Comparison of ENCODE assay signal across 16 cellular contexts in genomic region chr10:76139431-76139830, GRCh38.
DNase-seq lines count a peak whose midpoint lies in the region; ATAC-seq and TF ChIP-seq lines count a peak whose summit lies in the region.
"Had no signal": no experiment of that assay in that cellular context is flagged by ENCODE, and none has a peak within 500 bp of the region (broad histone marks: within the 10 kb centered on the region; RNA-seq: fewer than 3 reads in every experiment).

No MANE protein-coding gene starts in this region.

- CTCF ChIA-PET in T-cell (lab: Charles Lee) = no interaction called here

- no peak for TF ChIP-seq POLR2A in ovary (IDR thresholded peaks at IDR 0.05)

- no peaks in the 10 kb centered on the region for H3K27me3 ChIP-seq in ovary
- H3K27me3 ChIP-seq: BE2C had no signal

- DNase-seq in activated naive CD4-positive, alpha-beta T cell (lab: John Stamatoyannopoulos, UW) = no peak
- DNase-seq in T-cell (no peak), ovary (no peak)
- DNase-seq in naive thymus-derived CD8-positive, alpha-beta T cell = peak in 2 of 10 donors; percentile 5 to 9
- DNase-seq: BE2C, Caco-2, DND-41, GDM1, H9 had no signal

- POLR2A ChIA-PET in T-cell (lab: Charles Lee) = no interaction called here
- POLR2A ChIA-PET in naive thymus-derived CD8-positive, alpha-beta T cell (lab: Charles Lee) = no interaction called here

- H3K36me3 Mint-ChIP-seq in activated naive CD4-positive, alpha-beta T cell treated with anti-CD3 and anti-CD28 coated beads, Interleukin-2, amount 50 U/mL, for 24 hours = no peaks in the 10 kb centered on the region
- H3K36me3 Mint-ChIP-seq in T-cell = no peaks in the 10 kb centered on the region
- H3K36me3 Mint-ChIP-seq in naive thymus-derived CD8-positive, alpha-beta T cell = no peaks in the 10 kb centered on the region
- H3K36me3 Mint-ChIP-seq in activated T-helper 17 cell treated with anti-CD3 and anti-CD28 coated beads, Interleukin-2, amount 50 U/mL, for 72 hours (ENCODE audit: low read depth) = no peaks in the 10 kb centered on the region
- H3K36me3 Mint-ChIP-seq: CD8-positive, alpha-beta memory T cell had no signal

- peaks cover 12% of the 10 kb centered on the region for H3K4me1 Mint-ChIP-seq in activated naive CD4-positive, alpha-beta T cell treated with anti-CD3 and anti-CD28 coated beads, Interleukin-2, amount 50 U/mL, for 24 hours
- H3K4me1 Mint-ChIP-seq in T-cell = peaks cover 5 to 14% (median 5%) of the 10 kb centered on the region in 3 donors
- H3K4me1 Mint-ChIP-seq in naive thymus-derived CD8-positive, alpha-beta T cell = no peaks in the 10 kb centered on the region
- H3K4me1 Mint-ChIP-seq in activated T-helper 17 cell treated with anti-CD3 and anti-CD28 coated beads, Interleukin-2, amount 50 U/mL, for 72 hours = no peaks in the 10 kb centered on the region
- H3K4me1 Mint-ChIP-seq: CD8-positive, alpha-beta memory T cell; GM23338 had no signal

- no peak for TF ChIP-seq CTCF in ovary (IDR thresholded peaks at IDR 0.05)

- no peaks in the 10 kb centered on the region for H3K9me3 Mint-ChIP-seq in activated naive CD4-positive, alpha-beta T cell treated with anti-CD3 and anti-CD28 coated beads, Interleukin-2, amount 50 U/mL, for 24 hours
- no peaks in the 10 kb centered on the region for H3K9me3 Mint-ChIP-seq in T-cell
- H3K9me3 Mint-ChIP-seq in naive thymus-derived CD8-positive, alpha-beta T cell = no peaks in the 10 kb centered on the region
- H3K9me3 Mint-ChIP-seq in activated T-helper 17 cell treated with anti-CD3 and anti-CD28 coated beads, Interleukin-2, amount 50 U/mL, for 72 hours = no peaks in the 10 kb centered on the region
- H3K9me3 Mint-ChIP-seq: GM23338, H9 had no signal

- H3K27me3 Mint-ChIP-seq in activated naive CD4-positive, alpha-beta T cell treated with anti-CD3 and anti-CD28 coated beads, Interleukin-2, amount 50 U/mL, for 24 hours = no peaks in the 10 kb centered on the region
- no peaks in the 10 kb centered on the region for H3K27me3 Mint-ChIP-seq in T-cell
- H3K27me3 Mint-ChIP-seq in naive thymus-derived CD8-positive, alpha-beta T cell = peaks cover 0 to 2% (median 0%) of the 10 kb centered on the region in 5 donors
- H3K27me3 Mint-ChIP-seq in activated T-helper 17 cell treated with anti-CD3 and anti-CD28 coated beads, Interleukin-2, amount 50 U/mL, for 72 hours = no peaks in the 10 kb centered on the region

- intact Hi-C loops in ovary (cut with DNase I) = no loop called here

- H3K4me3 ChIP-seq in ovary = no peak overlapping the region
- H3K4me3 ChIP-seq: A549, GM23338 had no signal

- no peaks in the 10 kb centered on the region for H3K4me1 ChIP-seq in ovary (ENCODE audit: insufficient read depth)
- H3K4me1 ChIP-seq: A549, BE2C, Caco-2 had no signal

- H3K27ac Mint-ChIP-seq in activated naive CD4-positive, alpha-beta T cell treated with anti-CD3 and anti-CD28 coated beads, Interleukin-2, amount 50 U/mL, for 24 hours = peak overlapping the region; percentile 92
- peak overlapping the region; percentile 81 to 85 for H3K27ac Mint-ChIP-seq in T-cell
- peak overlapping the region in 7 of 10 donors; percentile 6 to 85 (median 63) for H3K27ac Mint-ChIP-seq in naive thymus-derived CD8-positive, alpha-beta T cell
- no peak overlapping the region for H3K27ac Mint-ChIP-seq in activated T-helper 17 cell treated with anti-CD3 and anti-CD28 coated beads, Interleukin-2, amount 50 U/mL, for 72 hours
- H3K27ac Mint-ChIP-seq: CD8-positive, alpha-beta memory T cell; GM23338; H9 had no signal

- no peaks in the 10 kb centered on the region for H3K36me3 ChIP-seq in ovary
- H3K36me3 ChIP-seq: BE2C had no signal

- no peaks in the 10 kb centered on the region for H3K9me3 ChIP-seq in ovary
- H3K9me3 ChIP-seq: A549, BE2C had no signal

- ATAC-seq in T-cell (replicated peaks in 1 of 4) = peak; percentile 64 to 81 (median 78)
- ATAC-seq in naive thymus-derived CD8-positive, alpha-beta T cell = peak; percentile 71 to 79
- ATAC-seq in HG03342 (IDR thresholded peaks at IDR 0.05; ENCODE audit: unreplicated experiment) = no peak
- no peak for ATAC-seq in activated T-helper 17 cell treated with anti-CD3 and anti-CD28 coated beads, Interleukin-2, amount 50 U/mL, for 72 hours (replicated peaks)
- ATAC-seq: A549, GM23338 had no signal

- no peak for TF ChIP-seq EP300 in ovary (IDR thresholded peaks at IDR 0.05)

- H3K4me3 Mint-ChIP-seq in activated naive CD4-positive, alpha-beta T cell treated with anti-CD3 and anti-CD28 coated beads, Interleukin-2, amount 50 U/mL, for 24 hours = peak overlapping the region; percentile 63
- H3K4me3 Mint-ChIP-seq in T-cell = no peak overlapping the region
- no peak overlapping the region for H3K4me3 Mint-ChIP-seq in naive thymus-derived CD8-positive, alpha-beta T cell
- no peak overlapping the region for H3K4me3 Mint-ChIP-seq in activated T-helper 17 cell treated with anti-CD3 and anti-CD28 coated beads, Interleukin-2, amount 50 U/mL, for 72 hours
- H3K4me3 Mint-ChIP-seq: CD8-positive, alpha-beta memory T cell; GM23338; H9 had no signal

- WGBS in ovary, 3 donors = 93 to 94% (median 93%) methylated on average over 5 of the region's 5 CpGs

- H3K27ac ChIP-seq in ovary = no peak overlapping the region
- H3K27ac ChIP-seq: A549, C4-2B had no signal

Comparison
In these comparisons a context has a peak if more than half of its experiments do, and no peak if none do; other contexts are left out.
1. ATAC-seq: peak in T-cell (4 of 4) and naive thymus-derived CD8-positive, alpha-beta T cell (2 of 2); none in HG03342 (single experiment) and activated T-helper 17 cell treated with anti-CD3 and anti-CD28 coated beads, Interleukin-2, amount 50 U/mL, for 72 hours (single experiment).